ENCODE assay signal across 8 cellular contexts in the genomic region with DNA sequence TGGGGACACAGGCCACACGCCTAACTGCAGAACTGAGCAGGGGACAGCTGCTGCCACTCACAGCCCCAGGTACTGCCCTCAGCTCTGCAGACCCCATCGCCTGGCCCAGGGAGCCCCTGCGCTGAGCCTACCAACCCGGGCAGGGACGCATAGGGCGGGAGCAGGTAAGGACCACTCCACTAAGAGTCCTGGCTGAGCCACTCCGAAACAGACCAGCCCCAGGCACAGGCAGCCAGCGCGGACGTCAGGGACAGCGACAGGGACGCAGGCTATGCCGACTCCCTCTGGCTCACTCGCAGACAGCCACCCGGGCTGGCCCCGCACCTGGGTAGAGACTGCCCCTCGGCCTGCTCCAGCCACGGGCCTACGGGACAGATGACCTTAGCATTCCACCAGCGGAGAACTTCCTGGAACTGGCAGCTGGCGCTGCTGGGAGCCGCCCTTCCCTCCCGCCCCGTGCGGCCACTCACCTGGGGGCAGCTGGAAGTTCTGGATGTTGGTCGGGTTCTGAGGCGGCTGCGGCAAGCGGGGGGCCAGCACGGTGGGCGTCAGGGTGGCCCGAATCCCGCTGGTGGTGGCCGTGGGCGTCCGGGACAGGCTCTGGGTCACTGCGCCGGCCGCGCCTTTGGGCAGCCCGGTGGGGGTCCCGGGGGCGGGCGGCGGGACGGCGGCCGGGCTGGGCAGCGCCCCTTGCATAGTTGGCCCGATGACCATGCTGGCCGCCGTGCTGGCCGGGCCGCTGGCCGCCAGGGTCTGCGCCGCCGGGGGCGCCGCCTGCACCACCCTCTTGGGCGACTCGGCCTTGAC. TPM values are rescaled to one million over a fixed set of nuclear protein-coding genes. Genes with fewer than 3 reads are reported as not detected.
DNase-seq lines count a peak whose midpoint lies in the region; ATAC-seq, FAIRE-seq and TF ChIP-seq lines count a peak whose summit lies in the region.

No MANE protein-coding gene starts in this region.

- intact Hi-C loops in activated T-helper 2 cell treated with anti-CD3 and anti-CD28 coated beads, Interferon-gamma antibody, Interleukin-2, Interleukin-4, amounts not matched to agents 10 μg/mL and 5 μg/mL and 100 μg/mL, durations not matched to agents 14 hours and 24 hours and 36 hours (cut with micrococcal nuclease): no loop called here

- no peaks in the 10 kb centered on the region for H3K9me3 ChIP-seq in small intestine (ENCODE audit: control insufficient read depth, low read depth)

- H3K27me3 Mint-ChIP-seq in HFFc6 (ENCODE audit: insufficient read depth): peaks cover 6% of the 10 kb centered on the region
- H3K27me3 Mint-ChIP-seq in activated T-helper 2 cell treated with anti-CD3 and anti-CD28 coated beads, Interferon-gamma antibody, Interleukin-2, Interleukin-4, amounts not matched to agents 10 μg/mL and 5 μg/mL and 100 μg/mL, durations not matched to agents 14 hours and 24 hours and 36 hours (ENCODE audit: low read depth): peaks cover 2% of the 10 kb centered on the region

- H3K4me1 Mint-ChIP-seq in HFFc6 (ENCODE audit: low read depth): peaks cover 29% of the 10 kb centered on the region
- H3K4me1 Mint-ChIP-seq in activated T-helper 2 cell treated with anti-CD3 and anti-CD28 coated beads, Interferon-gamma antibody, Interleukin-2, Interleukin-4, amounts not matched to agents 10 μg/mL and 5 μg/mL and 100 μg/mL, durations not matched to agents 14 hours and 24 hours and 36 hours (ENCODE audit: low read depth): peaks cover 33% of the 10 kb centered on the region

- H3K4me1 ChIP-seq in small intestine (ENCODE audit: control insufficient read depth in 2 of 2, insufficient read depth in 1 of 2, low read depth in 1 of 2, low read length in 1 of 2): peaks cover 6 to 12% of the 10 kb centered on the region in 2 donors

- H3K36me3 Mint-ChIP-seq in HFFc6 (ENCODE audit: low read depth): no peaks in the 10 kb centered on the region
- H3K36me3 Mint-ChIP-seq in activated T-helper 2 cell treated with anti-CD3 and anti-CD28 coated beads, Interferon-gamma antibody, Interleukin-2, Interleukin-4, amounts not matched to agents 10 μg/mL and 5 μg/mL and 100 μg/mL, durations not matched to agents 14 hours and 24 hours and 36 hours (ENCODE audit: low read depth): peaks cover 17% of the 10 kb centered on the region

- WGBS in small intestine, 3 donors: 17 to 30% (median 29%) methylated on average over 31 to 62 of the region's 62 CpGs

- no peaks in the 10 kb centered on the region for H3K27me3 ChIP-seq in small intestine (ENCODE audit: control insufficient read depth in 2 of 2, insufficient read depth in 2 of 2, low read length in 2 of 2)

- H3K9me3 Mint-ChIP-seq in HFFc6: no peaks in the 10 kb centered on the region
- no peaks in the 10 kb centered on the region for H3K9me3 Mint-ChIP-seq in activated T-helper 2 cell treated with anti-CD3 and anti-CD28 coated beads, Interferon-gamma antibody, Interleukin-2, Interleukin-4, amounts not matched to agents 10 μg/mL and 5 μg/mL and 100 μg/mL, durations not matched to agents 14 hours and 24 hours and 36 hours

- TF ChIP-seq CTCF in HFFc6 (IDR thresholded peaks at IDR 0.05): no peak

- H3K4me3 ChIP-seq in iPS-11a (ENCODE audit: low read depth, low read length) (peak overlapping the region; percentile 27), small intestine (ENCODE audit: low read depth in 1 of 2, low read length in 2 of 2) (peak overlapping the region; percentile 69 to 93)

- FAIRE-seq in small intestine (lab: Jason Lieb, UNC): no peak

- H3K27ac ChIP-seq in small intestine (ENCODE audit: low read depth in 1 of 2, low read length in 1 of 2): peak overlapping the region; percentile 22 to 41

- peak overlapping the region; percentile 80 for H3K4me3 Mint-ChIP-seq in HFFc6
- peak overlapping the region; percentile 77 for H3K4me3 Mint-ChIP-seq in activated T-helper 2 cell treated with anti-CD3 and anti-CD28 coated beads, Interferon-gamma antibody, Interleukin-2, Interleukin-4, amounts not matched to agents 10 μg/mL and 5 μg/mL and 100 μg/mL, durations not matched to agents 14 hours and 24 hours and 36 hours (ENCODE audit: low read depth)

- no peak overlapping the region for H3K27ac Mint-ChIP-seq in HFFc6
- peak overlapping the region; percentile 52 for H3K27ac Mint-ChIP-seq in activated T-helper 2 cell treated with anti-CD3 and anti-CD28 coated beads, Interferon-gamma antibody, Interleukin-2, Interleukin-4, amounts not matched to agents 10 μg/mL and 5 μg/mL and 100 μg/mL, durations not matched to agents 14 hours and 24 hours and 36 hours

- ATAC-seq in GM21786 (IDR thresholded peaks at IDR 0.05; ENCODE audit: unreplicated experiment) (no peak), HG03520 (IDR thresholded peaks at IDR 0.05; ENCODE audit: unreplicated experiment) (no peak)

- DNase-seq in HFFc6 (no peak), small intestine (peak; percentile 63), HUDEP-2 (lab: John Stamatoyannopoulos, UW; ENCODE audit: unreplicated experiment in 76 of 76) (no peak), CD1c-positive myeloid dendritic cell (ENCODE audit: extremely low spot score) (no peak)
- no peak for DNase-seq in activated T-helper 2 cell treated with anti-CD3 and anti-CD28 coated beads, Interferon-gamma antibody, Interleukin-2, Interleukin-4, amounts not matched to agents 10 μg/mL and 5 μg/mL and 100 μg/mL, durations not matched to agents 14 hours and 24 hours and 36 hours (ENCODE audit: low spot score)

- H3K36me3 ChIP-seq in small intestine (ENCODE audit: control insufficient read depth in 2 of 2, insufficient read depth in 2 of 2, low read length in 2 of 2): no peaks in the 10 kb centered on the region

RNA-seq across cellular contexts. Expression of gene TAF4, which starts 1.5 kb away (rescaled TPM):
- total RNA-seq in HFFc6 (2021; fragmentation: NEBNext Ultra II Directional; extraction: Animal tissue kit (Norgen Biotek cat#: 25700)): 10 to 100 TPM in 3 of 6 experiments, 1 to 10 TPM in 3; 9.4 to 11.7 (median 9.9) TPM
- 23.6 and 26.9 TPM in 2 replicates for total RNA-seq in activated T-helper 2 cell treated with anti-CD3 and anti-CD28 coated beads, Interferon-gamma antibody, Interleukin-2, Interleukin-4, amounts not matched to agents 10 μg/mL and 5 μg/mL and 100 μg/mL, durations not matched to agents 14 hours and 24 hours and 36 hours
- 1 to 10 TPM; 4.6 to 8.0 (median 7.8) TPM for polyA plus RNA-seq in small intestine

RNA-seq across cellular contexts. Expression of gene LSM14B, which starts 58.1 kb away (rescaled TPM):
- total RNA-seq in HFFc6 (2021; fragmentation: NEBNext Ultra II Directional; extraction: Animal tissue kit (Norgen Biotek cat#: 25700)): 10 to 100 TPM; 40.4 to 42.7 (median 40.9) TPM
- 42.9 and 45.0 TPM in 2 replicates for total RNA-seq in activated T-helper 2 cell treated with anti-CD3 and anti-CD28 coated beads, Interferon-gamma antibody, Interleukin-2, Interleukin-4, amounts not matched to agents 10 μg/mL and 5 μg/mL and 100 μg/mL, durations not matched to agents 14 hours and 24 hours and 36 hours
- polyA plus RNA-seq in small intestine: 10 to 100 TPM; 11.9 to 23.3 (median 13.0) TPM
